In genomic region chr2:168247341-168248305, GRCh38 we compare ENCODE assay signal across 1 cellular context.
A peak's percentile ranks its signal among the peaks of the same experiment; 100 is the strongest.
TF ChIP-seq lines count a peak whose summit lies in the region.

Gene STK39 (minus strand): TSS chr2:168247595. CDS start chr2:168247435, 160 bp downstream.

TF ChIP-seq in HEK293, 187 proteins besides CTCF, POLR2A, EP300 and RAD21 (continued from another document and continues in another):
- TF ChIP-seq PRDM10 (tag by site-specific recombination; IDR thresholded peaks at IDR 0.05) (0 out of 2 replicates have a peak, but pooled peaks have one; percentile 8), KLF1 (tag by site-specific recombination; IDR thresholded peaks at IDR 0.05) (peak; percentile 43; the same call in 1 of the 2 replicates), ZBTB10 (tag by site-specific recombination; IDR thresholded peaks at IDR 0.05) (peak; percentile 77), ZNF248 (tag by site-specific recombination; IDR thresholded peaks at IDR 0.05) (no peak), TRIM28 (IDR thresholded peaks at IDR 0.05; ENCODE audit: borderline replicate concordance, low read length) (peak; percentile 91), KLF7 (tag by site-specific recombination; IDR thresholded peaks at IDR 0.05; ENCODE audit: borderline replicate concordance) (no peak), ZNF629 (tag by site-specific recombination; IDR thresholded peaks at IDR 0.05) (peak; percentile 32; the same call in 1 of the 2 replicates), ZNF529 (tag by site-specific recombination; IDR thresholded peaks at IDR 0.05; ENCODE audit: insufficient replicate concordance) (no peak), MZF1 (tag by site-specific recombination; IDR thresholded peaks at IDR 0.05; ENCODE audit: borderline replicate concordance) (no peak; the same call in 1 of the 2 replicates), PRDM1 (tag by site-specific recombination; IDR thresholded peaks at IDR 0.05) (0 out of 2 replicates have a peak, but pooled peaks have one; percentile 30), SP2 (tag by site-specific recombination; IDR thresholded peaks at IDR 0.05) (peak; percentile 23; the same call in 1 of the 2 replicates), ZNF561 (tag by site-specific recombination; IDR thresholded peaks at IDR 0.05; ENCODE audit: borderline replicate concordance) (no peak; the same call in 1 of the 2 replicates), HOXD13 (CRISPR knock-in tag; IDR thresholded peaks at IDR 0.05; ENCODE audit: borderline replicate concordance) (no peak), YY2 (tag by site-specific recombination; IDR thresholded peaks at IDR 0.05) (no peak), ZFP37 (tag by site-specific recombination; IDR thresholded peaks at IDR 0.05) (no peak), ZNF449 (tag by site-specific recombination; IDR thresholded peaks at IDR 0.05) (no peak), ZNF211 (tag by site-specific recombination; IDR thresholded peaks at IDR 0.05; ENCODE audit: low read depth) (no peak), ZNF707 (tag by site-specific recombination; IDR thresholded peaks at IDR 0.05) (no peak), IKZF3 (tag by site-specific recombination; IDR thresholded peaks at IDR 0.05) (no peak), ZNF571 (tag by site-specific recombination; IDR thresholded peaks at IDR 0.05) (no peak), MYNN (tag by site-specific recombination; IDR thresholded peaks at IDR 0.05; ENCODE audit: borderline replicate concordance) (no peak), SP3 (tag by site-specific recombination; IDR thresholded peaks at IDR 0.05) (peak; percentile 53), ZNF501 (tag by site-specific recombination; IDR thresholded peaks at IDR 0.05) (0 out of 2 replicates have a peak, but pooled peaks have one; percentile 28), ZEB2 (tag by site-specific recombination; IDR thresholded peaks at IDR 0.05) (peak; percentile 47; the same call in 1 of the 2 replicates), ZNF311 (tag by site-specific recombination; IDR thresholded peaks at IDR 0.05; ENCODE audit: borderline replicate concordance) (no peak), PRDM2 (tag by site-specific recombination; IDR thresholded peaks at IDR 0.05; ENCODE audit: borderline replicate concordance) (no peak), PBX3 (CRISPR knock-in tag; IDR thresholded peaks at IDR 0.05) (0 out of 2 replicates have a peak, but pooled peaks have one; percentile 20), KLF16 (tag by site-specific recombination; IDR thresholded peaks at IDR 0.05) (peak; percentile 37; the same call in 1 of the 2 replicates), ZNF610 (tag by site-specific recombination; IDR thresholded peaks at IDR 0.05; ENCODE audit: borderline replicate concordance) (0 out of 2 replicates have a peak, but pooled peaks have one; percentile 24), ZNF10 (tag by site-specific recombination; IDR thresholded peaks at IDR 0.05) (no peak), ZBTB26 (tag by site-specific recombination; optimal IDR thresholded peaks at IDR 0.05) (peak; percentile 56), ZNF76 (tag by site-specific recombination; IDR thresholded peaks at IDR 0.05; ENCODE audit: borderline replicate concordance, low read depth) (0 out of 2 replicates have a peak, but pooled peaks have one; percentile 20), ZBTB20 (tag by site-specific recombination; IDR thresholded peaks at IDR 0.05) (peak; percentile 67; the same call in 1 of the 2 replicates), ZNF239 (tag by site-specific recombination; IDR thresholded peaks at IDR 0.05) (no peak), RBAK (tag by site-specific recombination; IDR thresholded peaks at IDR 0.05) (no peak), ZNF473 (tag by site-specific recombination; IDR thresholded peaks at IDR 0.05) (no peak), ZNF792 (tag by site-specific recombination; IDR thresholded peaks at IDR 0.05) (no peak), ZNF555 (tag by site-specific recombination; conservative IDR thresholded peaks at IDR 0.05) (no peak), GLI2 (tag by site-specific recombination; IDR thresholded peaks at IDR 0.05; ENCODE audit: borderline replicate concordance, low read depth) (no peak), ZNF335 (tag by site-specific recombination; conservative IDR thresholded peaks at IDR 0.05) (peak; percentile 88), REST (tag by site-specific recombination; IDR thresholded peaks at IDR 0.05) (no peak), ZNF133 (tag by site-specific recombination; IDR thresholded peaks at IDR 0.05) (no peak), ZIC2 (tag by site-specific recombination; IDR thresholded peaks at IDR 0.05) (peak; percentile 33)
